ENCODE assay signal across 19 cellular contexts in genomic region chr4:159108124-159108523, GRCh38.
"Had no signal": no experiment of that assay in that cellular context is flagged by ENCODE, and none has a peak within 500 bp of the region (broad histone marks: within the 10 kb centered on the region; RNA-seq: fewer than 3 reads in every experiment).

No MANE protein-coding gene starts in this region.

- H3K36me3 ChIP-seq: gastrocnemius medialis, heart left ventricle, spleen had no signal

- H3K4me3 ChIP-seq: body of pancreas, lung, spleen had no signal

- H3K9me3 ChIP-seq: body of pancreas, gastrocnemius medialis, heart left ventricle, spleen had no signal

- H3K27me3 Mint-ChIP-seq: activated CD4-positive, alpha-beta T cell treated with anti-CD3 and anti-CD28 coated beads, Interleukin-2, amount 10 ng/mL, durations not matched to agents 7 days and 5 days; central memory CD8-positive, alpha-beta T cell; dendritic cell treated with granulocyte-macrophage colony-stimulating factor and Interleukin-4, amounts not matched to agents 40 ng/mL and 50 ng/mL, for 4 days; stimulated activated naive CD8-positive, alpha-beta T cell treated with anti-CD3 and anti-CD28 coated beads, Interleukin-15, amount 100 ng/mL, for 72 hours had no signal

- DNase-seq: activated CD4-positive, alpha-beta T cell treated with anti-CD3 and anti-CD28 coated beads, Interleukin-2, amount 10 ng/mL, durations not matched to agents 7 days and 5 days; activated CD8-positive, alpha-beta memory T cell treated with anti-CD3 and anti-CD28 coated beads, Interleukin-2, amount 50 U/mL, for 48 hours; activated naive CD4-positive, alpha-beta T cell treated with Interleukin-2 at 50 U/mL for 16 hours; amygdala; body of pancreas; effector memory CD4-positive, alpha-beta T cell; gastrocnemius medialis; heart left ventricle; left colon; midbrain; spleen; stimulated activated naive CD8-positive, alpha-beta T cell treated with anti-CD3 and anti-CD28 coated beads, Interleukin-15, amount 100 ng/mL, for 72 hours had no signal

- FAIRE-seq: islet of Langerhans had no signal

- H3K27ac ChIP-seq: gastrocnemius medialis, spleen had no signal

- H3K4me3 Mint-ChIP-seq: activated CD4-positive, alpha-beta T cell treated with anti-CD3 and anti-CD28 coated beads, Interleukin-2, amount 10 ng/mL, durations not matched to agents 7 days and 5 days; central memory CD8-positive, alpha-beta T cell; dendritic cell treated with granulocyte-macrophage colony-stimulating factor and Interleukin-4, amounts not matched to agents 40 ng/mL and 50 ng/mL, for 4 days had no signal

- H3K9me3 Mint-ChIP-seq: activated CD4-positive, alpha-beta T cell treated with anti-CD3 and anti-CD28 coated beads, Interleukin-2, amount 10 ng/mL, durations not matched to agents 7 days and 5 days; activated T-helper 1 cell treated with anti-CD3 and anti-CD28 coated beads, Interleukin-12 subunit alpha, Interleukin-12 subunit beta, Interleukin-2, Interleukin-4 antibody, amounts not matched to agents 30 ng/mL and 10 ng/mL and 1 ng/mL, durations not matched to agents 14 hours and 24 hours and 36 hours; central memory CD8-positive, alpha-beta T cell; dendritic cell treated with granulocyte-macrophage colony-stimulating factor and Interleukin-4, amounts not matched to agents 40 ng/mL and 50 ng/mL, for 4 days; neural crest cell; stimulated activated naive CD8-positive, alpha-beta T cell treated with anti-CD3 and anti-CD28 coated beads, Interleukin-15, amount 100 ng/mL, for 72 hours had no signal

- H3K27me3 ChIP-seq: body of pancreas, gastrocnemius medialis, heart left ventricle, spleen had no signal

- ATAC-seq: body of pancreas; gastrocnemius medialis; heart left ventricle; left colon; sciatic nerve; stimulated activated naive CD8-positive, alpha-beta T cell treated with anti-CD3 and anti-CD28 coated beads, Interleukin-15, amount 100 ng/mL, for 72 hours had no signal

- H3K27ac Mint-ChIP-seq: activated CD4-positive, alpha-beta T cell treated with anti-CD3 and anti-CD28 coated beads, Interleukin-2, amount 10 ng/mL, durations not matched to agents 7 days and 5 days; dendritic cell treated with granulocyte-macrophage colony-stimulating factor and Interleukin-4, amounts not matched to agents 40 ng/mL and 50 ng/mL, for 4 days had no signal
